1 cellular context compared by ENCODE assay signal in genomic region chr2:159457589-159457988, GRCh38.
TF ChIP-seq lines count a peak whose summit lies in the region.

No MANE protein-coding gene starts in this region.

TF ChIP-seq in WTC11, 78 proteins besides CTCF, POLR2A, EP300 and RAD21 (continued from another document):
- TF ChIP-seq TCF7 (CRISPR knock-in tag; IDR thresholded peaks at IDR 0.05; ENCODE audit: low read depth): no peak
- TF ChIP-seq ZNF425 (CRISPR knock-in tag; conservative IDR thresholded peaks at IDR 0.05): no peak
- TF ChIP-seq TEAD1 (CRISPR knock-in tag; IDR thresholded peaks at IDR 0.05): no peak
- TF ChIP-seq TP53 (CRISPR knock-in tag; IDR thresholded peaks at IDR 0.05): no peak
- TF ChIP-seq, protein P1, sequence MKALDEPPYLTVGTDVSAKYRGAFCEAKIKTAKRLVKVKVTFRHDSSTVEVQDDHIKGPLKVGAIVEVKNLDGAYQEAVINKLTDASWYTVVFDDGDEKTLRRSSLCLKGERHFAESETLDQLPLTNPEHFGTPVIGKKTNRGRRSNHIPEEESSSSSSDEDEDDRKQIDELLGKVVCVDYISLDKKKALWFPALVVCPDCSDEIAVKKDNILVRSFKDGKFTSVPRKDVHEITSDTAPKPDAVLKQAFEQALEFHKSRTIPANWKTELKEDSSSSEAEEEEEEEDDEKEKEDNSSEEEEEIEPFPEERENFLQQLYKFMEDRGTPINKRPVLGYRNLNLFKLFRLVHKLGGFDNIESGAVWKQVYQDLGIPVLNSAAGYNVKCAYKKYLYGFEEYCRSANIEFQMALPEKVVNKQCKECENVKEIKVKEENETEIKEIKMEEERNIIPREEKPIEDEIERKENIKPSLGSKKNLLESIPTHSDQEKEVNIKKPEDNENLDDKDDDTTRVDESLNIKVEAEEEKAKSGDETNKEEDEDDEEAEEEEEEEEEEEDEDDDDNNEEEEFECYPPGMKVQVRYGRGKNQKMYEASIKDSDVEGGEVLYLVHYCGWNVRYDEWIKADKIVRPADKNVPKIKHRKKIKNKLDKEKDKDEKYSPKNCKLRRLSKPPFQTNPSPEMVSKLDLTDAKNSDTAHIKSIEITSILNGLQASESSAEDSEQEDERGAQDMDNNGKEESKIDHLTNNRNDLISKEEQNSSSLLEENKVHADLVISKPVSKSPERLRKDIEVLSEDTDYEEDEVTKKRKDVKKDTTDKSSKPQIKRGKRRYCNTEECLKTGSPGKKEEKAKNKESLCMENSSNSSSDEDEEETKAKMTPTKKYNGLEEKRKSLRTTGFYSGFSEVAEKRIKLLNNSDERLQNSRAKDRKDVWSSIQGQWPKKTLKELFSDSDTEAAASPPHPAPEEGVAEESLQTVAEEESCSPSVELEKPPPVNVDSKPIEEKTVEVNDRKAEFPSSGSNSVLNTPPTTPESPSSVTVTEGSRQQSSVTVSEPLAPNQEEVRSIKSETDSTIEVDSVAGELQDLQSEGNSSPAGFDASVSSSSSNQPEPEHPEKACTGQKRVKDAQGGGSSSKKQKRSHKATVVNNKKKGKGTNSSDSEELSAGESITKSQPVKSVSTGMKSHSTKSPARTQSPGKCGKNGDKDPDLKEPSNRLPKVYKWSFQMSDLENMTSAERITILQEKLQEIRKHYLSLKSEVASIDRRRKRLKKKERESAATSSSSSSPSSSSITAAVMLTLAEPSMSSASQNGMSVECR (CRISPR knock-in tag; IDR thresholded peaks at IDR 0.05; ENCODE audit: borderline replicate concordance): no peak
- TF ChIP-seq, protein P2, sequence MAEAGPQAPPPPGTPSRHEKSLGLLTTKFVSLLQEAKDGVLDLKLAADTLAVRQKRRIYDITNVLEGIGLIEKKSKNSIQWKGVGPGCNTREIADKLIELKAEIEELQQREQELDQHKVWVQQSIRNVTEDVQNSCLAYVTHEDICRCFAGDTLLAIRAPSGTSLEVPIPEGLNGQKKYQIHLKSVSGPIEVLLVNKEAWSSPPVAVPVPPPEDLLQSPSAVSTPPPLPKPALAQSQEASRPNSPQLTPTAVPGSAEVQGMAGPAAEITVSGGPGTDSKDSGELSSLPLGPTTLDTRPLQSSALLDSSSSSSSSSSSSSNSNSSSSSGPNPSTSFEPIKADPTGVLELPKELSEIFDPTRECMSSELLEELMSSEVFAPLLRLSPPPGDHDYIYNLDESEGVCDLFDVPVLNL (CRISPR knock-in tag; IDR thresholded peaks at IDR 0.05; ENCODE audit: borderline replicate concordance, low read depth): no peak
- no peak for TF ChIP-seq MXD4 (CRISPR knock-in tag; IDR thresholded peaks at IDR 0.05; ENCODE audit: borderline replicate concordance)
- no peak for TF ChIP-seq SP1 (CRISPR knock-in tag; conservative IDR thresholded peaks at IDR 0.05)
- TF ChIP-seq SMAD3 (CRISPR knock-in tag; IDR thresholded peaks at IDR 0.05; ENCODE audit: borderline replicate concordance): no peak
